In the genomic region with DNA sequence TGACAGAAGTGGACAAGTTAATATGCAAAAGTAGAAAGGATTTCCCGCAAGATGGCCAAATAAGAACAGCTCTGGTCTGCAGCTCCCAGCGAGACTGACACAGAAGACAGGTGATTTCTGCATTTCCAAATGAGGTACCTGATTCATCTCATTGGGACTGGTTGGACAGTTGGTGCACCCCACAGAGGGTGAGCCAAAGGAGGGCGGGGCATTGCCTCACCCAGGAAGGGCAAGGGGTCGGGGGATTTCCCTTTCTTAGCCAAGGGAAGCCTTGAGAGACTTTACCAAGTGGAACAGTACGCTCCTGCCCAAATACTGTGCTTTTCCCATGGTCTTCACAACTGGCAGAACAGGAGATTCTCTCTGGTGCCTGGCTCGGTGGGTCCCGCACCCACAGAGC, we compare ENCODE assay signal across 30 cellular contexts.
"Had no signal": no experiment of that assay in that cellular context is flagged by ENCODE, and none has a peak within 500 bp of the region (broad histone marks: within the 10 kb centered on the region; RNA-seq: fewer than 3 reads in every experiment).

No MANE protein-coding gene starts in this region.

- H3K4me3 ChIP-seq: SJSA1 had no signal

- H3K4me3 Mint-ChIP-seq: activated CD4-positive, alpha-beta T cell treated with anti-CD3 and anti-CD28 coated beads, Interleukin-2, amount 10 ng/mL, durations not matched to agents 24 days and 14 days; activated CD8-positive, alpha-beta T cell treated with anti-CD3 and anti-CD28 coated beads for 36 hours; activated naive CD8-positive, alpha-beta T cell treated with anti-CD3 and anti-CD28 coated beads for 36 hours; activated T-cell treated with anti-CD3 and anti-CD28 coated beads, Interleukin-2, amount 50 U/mL, for 72 hours; activated T-helper 17 cell treated with anti-CD3 and anti-CD28 coated beads, Interleukin-2, amount 50 U/mL, for 72 hours; T-helper 1 cell treated with Interleukin-12 subunit alpha and Interleukin-12 subunit beta and Interleukin-4 antibody, amounts not matched to agents 30 μg/mL and 1 μg/mL, for 36 hours; T-helper 2 cell treated with Interferon-gamma antibody and Interleukin-4, amounts not matched to agents 5 μg/mL and 100 μg/mL, for 36 hours had no signal

- H3K27ac Mint-ChIP-seq: activated CD4-positive, alpha-beta T cell treated with anti-CD3 and anti-CD28 coated beads, Interleukin-2, amount 10 ng/mL, durations not matched to agents 24 days and 14 days; activated CD8-positive, alpha-beta T cell treated with anti-CD3 and anti-CD28 coated beads for 36 hours; activated naive CD8-positive, alpha-beta T cell treated with anti-CD3 and anti-CD28 coated beads for 36 hours; activated T-cell treated with anti-CD3 and anti-CD28 coated beads, Interleukin-2, amount 50 U/mL, for 72 hours; activated T-helper 17 cell treated with anti-CD3 and anti-CD28 coated beads, Interleukin-2, amount 50 U/mL, for 72 hours; T-helper 1 cell treated with Interleukin-12 subunit alpha and Interleukin-12 subunit beta and Interleukin-4 antibody, amounts not matched to agents 30 μg/mL and 1 μg/mL, for 36 hours; T-helper 2 cell treated with Interferon-gamma antibody and Interleukin-4, amounts not matched to agents 5 μg/mL and 100 μg/mL, for 36 hours had no signal

- H3K27ac ChIP-seq: SJSA1 had no signal

- H3K9me2 ChIP-seq: SK-N-SH had no signal

- DNase-seq: activated CD4-positive, alpha-beta T cell treated with anti-CD3 and anti-CD28 coated beads, Interleukin-2, amount 10 ng/mL, durations not matched to agents 24 days and 14 days; activated CD4-positive, alpha-beta T cell treated with anti-CD3 and anti-CD28 coated beads, Interleukin-2, amount 50 U/mL, for 4 hours; activated CD8-positive, alpha-beta T cell treated with anti-CD3 and anti-CD28 coated beads for 36 hours; activated effector memory CD4-positive, alpha-beta T cell treated with anti-CD3 and anti-CD28 coated beads, Interleukin-2, amount 50 U/mL, for 16 hours; activated naive CD4-positive, alpha-beta T cell; activated naive CD4-positive, alpha-beta T cell treated with anti-CD3 and anti-CD28 coated beads, Interleukin-2, amount 50 U/mL, for 16 hours; activated naive CD8-positive, alpha-beta T cell treated with anti-CD3 and anti-CD28 coated beads for 36 hours; activated T-cell treated with anti-CD3 and anti-CD28 coated beads, Interleukin-2, amount 50 U/mL, for 1 hour; activated T-cell treated with anti-CD3 and anti-CD28 coated beads, Interleukin-2, amount 50 U/mL, for 72 hours; amniotic stem cell; aorta; caudate nucleus; cerebellar nuclear complex; Kasumi-1; MM.1S; MV-4-11; NCI-H1092; NCI-H1436 treated with DMSO at 0.1 percent for 48 hours; NCI-H1694 treated with DMSO at 0.1 percent for 48 hours; NCI-H2029; NCI-H345; NCI-H524 treated with DMSO at 0.1 percent for 48 hours; RPMI8226; SHP77 treated with DMSO at 0.1 percent for 48 hours; SK-N-SH had no signal

- H3K36me3 ChIP-seq: SJSA1 had no signal

- H3K4me1 ChIP-seq: SJSA1 had no signal

- H3K36me3 Mint-ChIP-seq: activated naive CD8-positive, alpha-beta T cell treated with anti-CD3 and anti-CD28 coated beads for 36 hours had no signal

- H3K4me2 ChIP-seq: SK-N-SH had no signal

- H3K27me3 Mint-ChIP-seq: activated CD4-positive, alpha-beta T cell treated with anti-CD3 and anti-CD28 coated beads, Interleukin-2, amount 10 ng/mL, durations not matched to agents 24 days and 14 days; activated CD8-positive, alpha-beta T cell treated with anti-CD3 and anti-CD28 coated beads for 36 hours; activated naive CD8-positive, alpha-beta T cell treated with anti-CD3 and anti-CD28 coated beads for 36 hours; activated T-helper 17 cell treated with anti-CD3 and anti-CD28 coated beads, Interleukin-2, amount 50 U/mL, for 72 hours had no signal

- H3K4me1 Mint-ChIP-seq: activated CD4-positive, alpha-beta T cell treated with anti-CD3 and anti-CD28 coated beads, Interleukin-2, amount 10 ng/mL, durations not matched to agents 24 days and 14 days; activated naive CD8-positive, alpha-beta T cell treated with anti-CD3 and anti-CD28 coated beads for 36 hours; activated T-helper 17 cell treated with anti-CD3 and anti-CD28 coated beads, Interleukin-2, amount 50 U/mL, for 72 hours had no signal

- H3K27me3 ChIP-seq: SJSA1 had no signal

- H3K9ac ChIP-seq: SK-N-SH had no signal

- H3K9me3 ChIP-seq: SJSA1, SK-N-SH had no signal

- ATAC-seq: activated CD8-positive, alpha-beta T cell treated with anti-CD3 and anti-CD28 coated beads for 36 hours; activated T-cell treated with anti-CD3 and anti-CD28 coated beads, Interleukin-2, amount 50 U/mL, for 72 hours; activated T-helper 17 cell treated with anti-CD3 and anti-CD28 coated beads, Interleukin-2, amount 50 U/mL, for 72 hours; Panc1 had no signal
